In genomic region chr19:55580628-55581144, GRCh38 we compare ENCODE assay signal across 1 cellular context.
TF ChIP-seq lines count a peak whose summit lies in the region.

A gene with protein sequence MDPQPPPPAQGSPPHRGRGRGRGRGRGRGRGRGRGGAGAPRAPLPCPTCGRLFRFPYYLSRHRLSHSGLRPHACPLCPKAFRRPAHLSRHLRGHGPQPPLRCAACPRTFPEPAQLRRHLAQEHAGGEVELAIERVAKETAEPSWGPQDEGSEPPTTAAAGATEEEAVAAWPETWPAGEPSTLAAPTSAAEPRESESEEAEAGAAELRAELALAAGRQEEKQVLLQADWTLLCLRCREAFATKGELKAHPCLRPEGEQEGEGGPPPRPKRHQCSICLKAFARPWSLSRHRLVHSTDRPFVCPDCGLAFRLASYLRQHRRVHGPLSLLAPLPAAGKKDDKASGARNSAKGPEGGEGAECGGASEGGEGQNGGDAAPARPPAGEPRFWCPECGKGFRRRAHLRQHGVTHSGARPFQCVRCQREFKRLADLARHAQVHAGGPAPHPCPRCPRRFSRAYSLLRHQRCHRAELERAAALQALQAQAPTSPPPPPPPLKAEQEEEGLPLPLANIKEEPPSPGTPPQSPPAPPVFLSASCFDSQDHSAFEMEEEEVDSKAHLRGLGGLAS (minus strand): TSS chr19:55580848. CDS start chr19:55579639, 1,209 bp downstream.

TF ChIP-seq in SK-N-SH, 30 proteins besides CTCF, POLR2A, EP300 and RAD21 (continued from another document):
- TF ChIP-seq, protein P1, sequence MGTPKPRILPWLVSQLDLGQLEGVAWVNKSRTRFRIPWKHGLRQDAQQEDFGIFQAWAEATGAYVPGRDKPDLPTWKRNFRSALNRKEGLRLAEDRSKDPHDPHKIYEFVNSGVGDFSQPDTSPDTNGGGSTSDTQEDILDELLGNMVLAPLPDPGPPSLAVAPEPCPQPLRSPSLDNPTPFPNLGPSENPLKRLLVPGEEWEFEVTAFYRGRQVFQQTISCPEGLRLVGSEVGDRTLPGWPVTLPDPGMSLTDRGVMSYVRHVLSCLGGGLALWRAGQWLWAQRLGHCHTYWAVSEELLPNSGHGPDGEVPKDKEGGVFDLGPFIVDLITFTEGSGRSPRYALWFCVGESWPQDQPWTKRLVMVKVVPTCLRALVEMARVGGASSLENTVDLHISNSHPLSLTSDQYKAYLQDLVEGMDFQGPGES (IDR thresholded peaks at IDR 0.05; ENCODE audit: low read depth, low read length): no peak
- TF ChIP-seq NFIC (IDR thresholded peaks at IDR 0.05; ENCODE audit: borderline replicate concordance) (0 out of 2 replicates have a peak, but pooled peaks have one; percentile 10), MAX (IDR thresholded peaks at IDR 0.05; ENCODE audit: low read depth) (peak; percentile 84), JUND (IDR thresholded peaks at IDR 0.05) (no peak), GATA2 (CRISPR knock-in tag; IDR thresholded peaks at IDR 0.05) (no peak), TEAD4 (IDR thresholded peaks at IDR 0.05; ENCODE audit: borderline replicate concordance, insufficient read depth) (no peak), SIN3A (IDR thresholded peaks at IDR 0.05; ENCODE audit: borderline replicate concordance, low read depth, low read length) (peak; percentile 76; the same call in 1 of the 2 replicates), RXRA (IDR thresholded peaks at IDR 0.05; ENCODE audit: borderline replicate concordance, low read depth) (no peak; the same call in 1 of the 2 replicates), FOXJ3 (CRISPR knock-in tag; IDR thresholded peaks at IDR 0.05) (no peak), ELF1 (IDR thresholded peaks at IDR 0.05) (peak; percentile 88), RCOR1 (IDR thresholded peaks at IDR 0.05; ENCODE audit: low read length) (0 out of 2 replicates have a peak, but pooled peaks have one; percentile 45), FOSL2 (IDR thresholded peaks at IDR 0.05; ENCODE audit: borderline replicate concordance, low read depth) (no peak), EZH2phosphoT487 (IDR thresholded peaks at IDR 0.05; ENCODE audit: borderline replicate concordance, low read depth) (no peak), GABPA (IDR thresholded peaks at IDR 0.05; ENCODE audit: low read depth) (peak; percentile 88), MXI1 (IDR thresholded peaks at IDR 0.05; ENCODE audit: low read depth, low read length) (peak; percentile 61; the same call in 1 of the 2 replicates), MEF2A (IDR thresholded peaks at IDR 0.05; ENCODE audit: borderline replicate concordance, low read depth) (no peak), YY1 (IDR thresholded peaks at IDR 0.05; ENCODE audit: low read depth) (peak; percentile 70; the same call in 1 of the 2 replicates)
- TF ChIP-seq, protein P2, sequence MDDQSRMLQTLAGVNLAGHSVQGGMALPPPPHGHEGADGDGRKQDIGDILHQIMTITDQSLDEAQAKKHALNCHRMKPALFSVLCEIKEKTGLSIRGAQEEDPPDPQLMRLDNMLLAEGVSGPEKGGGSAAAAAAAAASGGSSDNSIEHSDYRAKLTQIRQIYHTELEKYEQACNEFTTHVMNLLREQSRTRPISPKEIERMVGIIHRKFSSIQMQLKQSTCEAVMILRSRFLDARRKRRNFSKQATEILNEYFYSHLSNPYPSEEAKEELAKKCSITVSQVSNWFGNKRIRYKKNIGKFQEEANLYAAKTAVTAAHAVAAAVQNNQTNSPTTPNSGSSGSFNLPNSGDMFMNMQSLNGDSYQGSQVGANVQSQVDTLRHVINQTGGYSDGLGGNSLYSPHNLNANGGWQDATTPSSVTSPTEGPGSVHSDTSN (IDR thresholded peaks at IDR 0.05): no peak; the same call in 1 of the 2 replicates
- TF ChIP-seq, protein P3, sequence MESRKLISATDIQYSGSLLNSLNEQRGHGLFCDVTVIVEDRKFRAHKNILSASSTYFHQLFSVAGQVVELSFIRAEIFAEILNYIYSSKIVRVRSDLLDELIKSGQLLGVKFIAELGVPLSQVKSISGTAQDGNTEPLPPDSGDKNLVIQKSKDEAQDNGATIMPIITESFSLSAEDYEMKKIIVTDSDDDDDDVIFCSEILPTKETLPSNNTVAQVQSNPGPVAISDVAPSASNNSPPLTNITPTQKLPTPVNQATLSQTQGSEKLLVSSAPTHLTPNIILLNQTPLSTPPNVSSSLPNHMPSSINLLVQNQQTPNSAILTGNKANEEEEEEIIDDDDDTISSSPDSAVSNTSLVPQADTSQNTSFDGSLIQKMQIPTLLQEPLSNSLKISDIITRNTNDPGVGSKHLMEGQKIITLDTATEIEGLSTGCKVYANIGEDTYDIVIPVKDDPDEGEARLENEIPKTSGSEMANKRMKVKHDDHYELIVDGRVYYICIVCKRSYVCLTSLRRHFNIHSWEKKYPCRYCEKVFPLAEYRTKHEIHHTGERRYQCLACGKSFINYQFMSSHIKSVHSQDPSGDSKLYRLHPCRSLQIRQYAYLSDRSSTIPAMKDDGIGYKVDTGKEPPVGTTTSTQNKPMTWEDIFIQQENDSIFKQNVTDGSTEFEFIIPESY (IDR thresholded peaks at IDR 0.05; ENCODE audit: borderline replicate concordance, low read depth): no peak
